ENCODE assay signal across 1 cellular context in genomic region chr13:50543767-50544166, GRCh38.
TF ChIP-seq lines count a peak whose summit lies in the region.

No MANE protein-coding gene starts in this region.

TF ChIP-seq in GM23338, 12 proteins besides CTCF, POLR2A, EP300 and RAD21 (continued from another document):
- no peak for TF ChIP-seq NANOG (IDR thresholded peaks at IDR 0.05; ENCODE audit: borderline replicate concordance)
- no peak for TF ChIP-seq POLR2AphosphoS5 (IDR thresholded peaks at IDR 0.05; ENCODE audit: low read depth)
- no peak for TF ChIP-seq ZNF331 (CRISPR knock-in tag; IDR thresholded peaks at IDR 0.05; ENCODE audit: low read depth)
- no peak for TF ChIP-seq JUNB (IDR thresholded peaks at IDR 0.05; ENCODE audit: unreplicated experiment)
